ENCODE assay signal across 1 cellular context in genomic region chr10:33290286-33291052, GRCh38.
TF ChIP-seq lines count a peak whose summit lies in the region.

No MANE protein-coding gene starts in this region.

TF ChIP-seq in HEK293, 187 proteins besides CTCF, POLR2A, EP300 and RAD21 (continued from another document and continues in another):
- no peak for TF ChIP-seq ZBTB49 (tag by site-specific recombination; IDR thresholded peaks at IDR 0.05; ENCODE audit: low read depth)
- TF ChIP-seq ZBTB1 (tag by site-specific recombination; IDR thresholded peaks at IDR 0.05) = no peak
- TF ChIP-seq ZNF704 (tag by site-specific recombination; IDR thresholded peaks at IDR 0.05) = no peak
- no peak for TF ChIP-seq KLF7 (tag by site-specific recombination; IDR thresholded peaks at IDR 0.05; ENCODE audit: borderline replicate concordance)
- TF ChIP-seq ZNF654 (tag by site-specific recombination; IDR thresholded peaks at IDR 0.05; ENCODE audit: low read depth) = 0 out of 2 replicates have a peak, but pooled peaks have one; percentile 2
- TF ChIP-seq ZNF529 (tag by site-specific recombination; IDR thresholded peaks at IDR 0.05; ENCODE audit: insufficient replicate concordance) = no peak
- no peak for TF ChIP-seq ZNF624 (tag by site-specific recombination; IDR thresholded peaks at IDR 0.05)
- TF ChIP-seq ZNF843 (tag by site-specific recombination; IDR thresholded peaks at IDR 0.05) = no peak; the same call in 1 of the 2 replicates
- TF ChIP-seq ZNF274 (IDR thresholded peaks at IDR 0.05; ENCODE audit: low read length) = no peak
- no peak for TF ChIP-seq ZNF274 (tag by site-specific recombination; IDR thresholded peaks at IDR 0.05; ENCODE audit: borderline replicate concordance)
- no peak for TF ChIP-seq ZNF426 (tag by site-specific recombination; IDR thresholded peaks at IDR 0.05)
- peak; percentile 85 for TF ChIP-seq TCF7L2 (IDR thresholded peaks at IDR 0.05; ENCODE audit: borderline replicate concordance, low read depth, low read length)
- no peak for TF ChIP-seq SCRT2 (tag by site-specific recombination; IDR thresholded peaks at IDR 0.05)
- no peak for TF ChIP-seq ZNF184 (tag by site-specific recombination; IDR thresholded peaks at IDR 0.05)
- no peak for TF ChIP-seq HOXC10 (CRISPR knock-in tag; IDR thresholded peaks at IDR 0.05)
- no peak for TF ChIP-seq BCL6B (tag by site-specific recombination; IDR thresholded peaks at IDR 0.05)
- no peak for TF ChIP-seq ZNF223 (tag by site-specific recombination; IDR thresholded peaks at IDR 0.05)
- TF ChIP-seq GLI4 (tag by site-specific recombination; IDR thresholded peaks at IDR 0.05) = no peak
- TF ChIP-seq ZNF398 (tag by site-specific recombination; IDR thresholded peaks at IDR 0.05) = no peak
- TF ChIP-seq ZNF548 (tag by site-specific recombination; IDR thresholded peaks at IDR 0.05) = no peak
- no peak for TF ChIP-seq SETDB1 (IDR thresholded peaks at IDR 0.05; ENCODE audit: insufficient read length, low read length)
- no peak for TF ChIP-seq YY2 (tag by site-specific recombination; IDR thresholded peaks at IDR 0.05)
- TF ChIP-seq ZNF621 (tag by site-specific recombination; IDR thresholded peaks at IDR 0.05) = no peak
- no peak for TF ChIP-seq ZNF514 (tag by site-specific recombination; IDR thresholded peaks at IDR 0.05)
- TF ChIP-seq ZNF335 (tag by site-specific recombination; conservative IDR thresholded peaks at IDR 0.05) = no peak
- TF ChIP-seq ZNF121 (tag by site-specific recombination; IDR thresholded peaks at IDR 0.05) = no peak
- no peak for TF ChIP-seq PRDM6 (tag by site-specific recombination; IDR thresholded peaks at IDR 0.05)
- no peak for TF ChIP-seq ZSCAN5A (tag by site-specific recombination; IDR thresholded peaks at IDR 0.05)
- no peak for TF ChIP-seq ZBTB20 (tag by site-specific recombination; IDR thresholded peaks at IDR 0.05)
- TF ChIP-seq ZNF580 (tag by site-specific recombination; IDR thresholded peaks at IDR 0.05) = no peak; the same call in 1 of the 2 replicates
- TF ChIP-seq BCL11A (tag by site-specific recombination; IDR thresholded peaks at IDR 0.05; ENCODE audit: low read depth) = no peak
- TF ChIP-seq ZNF175 (tag by site-specific recombination; IDR thresholded peaks at IDR 0.05) = no peak
- no peak for TF ChIP-seq ZNF211 (tag by site-specific recombination; IDR thresholded peaks at IDR 0.05; ENCODE audit: low read depth)
- TF ChIP-seq KLF10 (tag by site-specific recombination; IDR thresholded peaks at IDR 0.05) = 0 out of 2 replicates have a peak, but pooled peaks have one; percentile 36
- no peak for TF ChIP-seq ZNF610 (tag by site-specific recombination; IDR thresholded peaks at IDR 0.05; ENCODE audit: borderline replicate concordance)
- TF ChIP-seq PRDM2 (tag by site-specific recombination; IDR thresholded peaks at IDR 0.05; ENCODE audit: borderline replicate concordance) = no peak
- no peak; the same call in 1 of the 2 replicates for TF ChIP-seq ZNF449 (tag by site-specific recombination; IDR thresholded peaks at IDR 0.05)
- TF ChIP-seq ZNF155 (tag by site-specific recombination; IDR thresholded peaks at IDR 0.05) = no peak
- no peak for TF ChIP-seq ZNF214 (tag by site-specific recombination; IDR thresholded peaks at IDR 0.05; ENCODE audit: borderline replicate concordance)
- TF ChIP-seq ZNF747 (tag by site-specific recombination; IDR thresholded peaks at IDR 0.05) = no peak
- TF ChIP-seq ZNF433 (tag by site-specific recombination; IDR thresholded peaks at IDR 0.05; ENCODE audit: low read depth) = no peak
- no peak for TF ChIP-seq ZNF521 (tag by site-specific recombination; IDR thresholded peaks at IDR 0.05)
- TF ChIP-seq ZNF132 (tag by site-specific recombination; IDR thresholded peaks at IDR 0.05; ENCODE audit: borderline replicate concordance) = no peak
- TF ChIP-seq ZNF768 (tag by site-specific recombination; IDR thresholded peaks at IDR 0.05) = no peak
- no peak for TF ChIP-seq ZNF701 (tag by site-specific recombination; IDR thresholded peaks at IDR 0.05)
- no peak for TF ChIP-seq ZNF341 (tag by site-specific recombination; IDR thresholded peaks at IDR 0.05; ENCODE audit: low read depth)
- TF ChIP-seq ZNF571 (tag by site-specific recombination; IDR thresholded peaks at IDR 0.05) = no peak
- TF ChIP-seq ZNF354C (tag by site-specific recombination; IDR thresholded peaks at IDR 0.05; ENCODE audit: borderline replicate concordance, low read depth) = no peak
- TF ChIP-seq ZBTB7A (tag by site-specific recombination; IDR thresholded peaks at IDR 0.05; ENCODE audit: low read depth) = no peak
- no peak for TF ChIP-seq ZNF174 (tag by site-specific recombination; IDR thresholded peaks at IDR 0.05)
